ENCODE assay signal across 20 cellular contexts in the genomic region with DNA sequence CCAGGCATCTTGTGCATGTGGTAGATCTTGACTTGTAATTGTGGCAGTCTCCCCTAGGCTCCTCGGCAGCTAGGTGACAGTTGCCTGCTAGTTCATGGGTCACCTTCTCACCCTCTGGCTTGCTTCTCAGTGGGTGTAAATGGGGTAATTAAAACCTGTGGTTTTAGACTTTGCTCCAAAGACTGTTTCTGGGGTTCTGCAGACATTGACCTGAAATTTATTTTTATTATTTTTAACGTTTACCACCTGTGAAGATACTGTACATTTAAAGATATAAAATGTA.
DNase-seq lines count a peak whose midpoint lies in the region; ATAC-seq and TF ChIP-seq lines count a peak whose summit lies in the region.
"Had no signal": no experiment of that assay in that cellular context is flagged by ENCODE, and none has a peak within 500 bp of the region (broad histone marks: within the 10 kb centered on the region; RNA-seq: fewer than 3 reads in every experiment).

No MANE protein-coding gene starts in this region.

- peaks cover 73% of the 10 kb centered on the region for H3K79me2 ChIP-seq in GM23338 (replicated peaks; ENCODE audit: insufficient read depth)
- peaks cover 99% of the 10 kb centered on the region for H3K79me2 ChIP-seq in hepatocyte

- H3K9me3 Mint-ChIP-seq in GM23338 = no peaks in the 10 kb centered on the region
- H3K9me3 Mint-ChIP-seq in activated T-cell treated with anti-CD3 and anti-CD28 coated beads, Interleukin-2, amount 50 U/mL, for 4 hours = no peaks in the 10 kb centered on the region
- H3K9me3 Mint-ChIP-seq: activated CD4-positive, alpha-beta memory T cell treated with anti-CD3 and anti-CD28 coated beads for 36 hours; central memory CD8-positive, alpha-beta T cell; mesothelial cell of epicardium had no signal

- H3K9me3 ChIP-seq in hepatocyte (ENCODE audit: low read depth) (no peaks in the 10 kb centered on the region), psoas muscle (no peaks in the 10 kb centered on the region)
- H3K9me3 ChIP-seq: suprapubic skin had no signal

- peak overlapping the region; percentile 42 for H3K27ac Mint-ChIP-seq in GM23338
- H3K27ac Mint-ChIP-seq: activated CD4-positive, alpha-beta memory T cell treated with anti-CD3 and anti-CD28 coated beads for 36 hours; mesothelial cell of epicardium had no signal

- peaks cover 2% of the 10 kb centered on the region; the same call in 1 of the 3 replicates for H3K36me3 Mint-ChIP-seq in GM23338 (ENCODE audit: low read depth)
- H3K36me3 Mint-ChIP-seq in activated T-cell treated with anti-CD3 and anti-CD28 coated beads, Interleukin-2, amount 50 U/mL, for 4 hours (ENCODE audit: insufficient read depth) = no peaks in the 10 kb centered on the region
- H3K36me3 Mint-ChIP-seq: activated CD4-positive, alpha-beta memory T cell treated with anti-CD3 and anti-CD28 coated beads for 36 hours had no signal

- H3K27ac ChIP-seq in GM23338 (ENCODE audit: low read depth) = no peak overlapping the region
- peak overlapping the region; percentile 27; the same call in 1 of the 2 replicates for H3K27ac ChIP-seq in VCaP
- peak overlapping the region; percentile 22 for H3K27ac ChIP-seq in hepatocyte
- H3K27ac ChIP-seq in psoas muscle = no peak overlapping the region

- H3F3A ChIP-seq in GM23338 (replicated peaks; ENCODE audit: low read depth) = no peaks in the 10 kb centered on the region

- TF ChIP-seq CTCF in GM23338 (conservative IDR thresholded peaks at IDR 0.05; ENCODE audit: low read depth in 2 of 2) = no peak
- no peak for TF ChIP-seq CTCF in VCaP (conservative IDR thresholded peaks at IDR 0.05)
- no peak for TF ChIP-seq CTCF in hepatocyte (IDR thresholded peaks at IDR 0.05; ENCODE audit: poor library complexity)
- TF ChIP-seq CTCF in psoas muscle (IDR thresholded peaks at IDR 0.05) = no peak

- H3K4me1 ChIP-seq in GM23338 (ENCODE audit: insufficient read depth) (peaks cover 23% of the 10 kb centered on the region), hepatocyte (ENCODE audit: insufficient read depth) (peaks cover 17% of the 10 kb centered on the region), psoas muscle (peaks cover 35% of the 10 kb centered on the region)

- 66% methylated on average over 2 of the region's 2 CpGs for WGBS in hepatocyte (ENCODE audit: low lambda C conversion rate, missing lambda C conversion rate)
- 29 to 33% (median 32%) methylated on average over 2 of the region's 2 CpGs for WGBS in psoas muscle, 3 donors

- H3K4me3 Mint-ChIP-seq in GM23338 = no peak overlapping the region
- no peak overlapping the region for H3K4me3 Mint-ChIP-seq in activated T-cell treated with anti-CD3 and anti-CD28 coated beads, Interleukin-2, amount 50 U/mL, for 4 hours
- H3K4me3 Mint-ChIP-seq: activated CD4-positive, alpha-beta memory T cell treated with anti-CD3 and anti-CD28 coated beads for 36 hours; central memory CD8-positive, alpha-beta T cell; mesothelial cell of epicardium had no signal

- H3K9me2 ChIP-seq in GM23338 (ENCODE audit: insufficient read depth) (no peaks in the 10 kb centered on the region), hepatocyte (replicated peaks; ENCODE audit: insufficient read depth) (no peaks in the 10 kb centered on the region)

- no peaks in the 10 kb centered on the region for H3K27me3 Mint-ChIP-seq in GM23338 (ENCODE audit: insufficient read depth, low read depth, poor library complexity)
- no peaks in the 10 kb centered on the region for H3K27me3 Mint-ChIP-seq in activated T-cell treated with anti-CD3 and anti-CD28 coated beads, Interleukin-2, amount 50 U/mL, for 4 hours (ENCODE audit: low read depth)
- H3K27me3 Mint-ChIP-seq: activated CD4-positive, alpha-beta memory T cell treated with anti-CD3 and anti-CD28 coated beads for 36 hours had no signal

- H3K4me3 ChIP-seq in GM23338 = no peak overlapping the region
- no peak overlapping the region for H3K4me3 ChIP-seq in hepatocyte
- H3K4me3 ChIP-seq in psoas muscle = no peak overlapping the region
- H3K4me3 ChIP-seq: suprapubic skin had no signal

- H2AFZ ChIP-seq in GM23338 (no peak overlapping the region), hepatocyte (no peak overlapping the region)

- peaks cover 35% of the 10 kb centered on the region for H3K4me1 Mint-ChIP-seq in GM23338
- peaks cover 7% of the 10 kb centered on the region for H3K4me1 Mint-ChIP-seq in activated T-cell treated with anti-CD3 and anti-CD28 coated beads, Interleukin-2, amount 50 U/mL, for 4 hours (ENCODE audit: low read depth)
- H3K4me1 Mint-ChIP-seq: central memory CD8-positive, alpha-beta T cell had no signal

- ATAC-seq in GM23338 = no peak
- ATAC-seq in psoas muscle = peak in 3 of 4 donors; percentile 27 to 46 (median 33)
- ATAC-seq in activated T-cell treated with anti-CD3 and anti-CD28 coated beads, Interleukin-2, amount 50 U/mL, for 4 hours = no peak
- no peak for ATAC-seq in GM19351 (IDR thresholded peaks at IDR 0.05; ENCODE audit: unreplicated experiment)

- H3K4me2 ChIP-seq in GM23338 = no peak overlapping the region
- peak overlapping the region; percentile 34 for H3K4me2 ChIP-seq in hepatocyte

- peaks cover 7% of the 10 kb centered on the region for H4K20me1 ChIP-seq in GM23338 (replicated peaks; ENCODE audit: insufficient read depth)
- H4K20me1 ChIP-seq in hepatocyte (ENCODE audit: insufficient read depth, poor library complexity, severe bottlenecking) = no peaks in the 10 kb centered on the region

- intact Hi-C loops in psoas muscle (cut with DNase I) = no loop called here

- H3K36me3 ChIP-seq in GM23338 (ENCODE audit: insufficient read depth) (no peaks in the 10 kb centered on the region), hepatocyte (replicated peaks; ENCODE audit: insufficient read depth, low read depth) (no peaks in the 10 kb centered on the region), psoas muscle (ENCODE audit: insufficient read depth in 1 of 2, low read depth in 1 of 2) (no peaks in the 10 kb centered on the region)
- H3K36me3 ChIP-seq: suprapubic skin had no signal

- no peaks in the 10 kb centered on the region for H3K27me3 ChIP-seq in GM23338 (ENCODE audit: insufficient read depth)
- H3K27me3 ChIP-seq in hepatocyte = no peaks in the 10 kb centered on the region
- no peaks in the 10 kb centered on the region for H3K27me3 ChIP-seq in psoas muscle (ENCODE audit: insufficient read depth in 3 of 3, low read length in 2 of 3)
- H3K27me3 ChIP-seq: suprapubic skin had no signal

- DNase-seq in GM23338 (ENCODE audit: low spot score) (no peak), hepatocyte (ENCODE audit: low spot score) (no peak), psoas muscle (no peak)
- no peak for DNase-seq in stimulated activated CD4-positive, alpha-beta T cell treated with anti-CD3 and anti-CD28 coated beads, Interleukin-4, amount 100 ng/mL, for 1 hour
- DNase-seq in activated T-cell treated with anti-CD3 and anti-CD28 coated beads, Interleukin-2, amount 50 U/mL, for 4 hours = no peak
- DNase-seq in stimulated activated CD4-positive, alpha-beta T cell treated with anti-CD3 and anti-CD28 coated beads, Interleukin-4, amount 100 ng/mL, for 4 hours = no peak
- DNase-seq: activated CD4-positive, alpha-beta memory T cell treated with anti-CD3 and anti-CD28 coated beads for 36 hours; activated naive CD4-positive, alpha-beta T cell treated with Interleukin-2 at 50 U/mL for 16 hours; activated T-cell treated with anti-CD3 and anti-CD28 coated beads for 4 hours; amygdala; DMS 273 treated with DMSO at 0.1 percent for 48 hours; erythroblast; foreskin melanocyte; kidney glomerular epithelial cell; stimulated activated CD4-positive, alpha-beta T cell treated with anti-CD3 and anti-CD28 coated beads, Interleukin-15, amount 100 ng/mL, for 24 hours had no signal

TF ChIP-seq in GM23338, 12 proteins besides CTCF, POLR2A, EP300 and RAD21:
- TF ChIP-seq STAT1 (IDR thresholded peaks at IDR 0.05; ENCODE audit: unreplicated experiment) (no peak), NANOG (IDR thresholded peaks at IDR 0.05; ENCODE audit: borderline replicate concordance) (no peak), EZH2phosphoT487 (IDR thresholded peaks at IDR 0.05; ENCODE audit: unreplicated experiment) (no peak)
- TF ChIP-seq, protein P1, sequence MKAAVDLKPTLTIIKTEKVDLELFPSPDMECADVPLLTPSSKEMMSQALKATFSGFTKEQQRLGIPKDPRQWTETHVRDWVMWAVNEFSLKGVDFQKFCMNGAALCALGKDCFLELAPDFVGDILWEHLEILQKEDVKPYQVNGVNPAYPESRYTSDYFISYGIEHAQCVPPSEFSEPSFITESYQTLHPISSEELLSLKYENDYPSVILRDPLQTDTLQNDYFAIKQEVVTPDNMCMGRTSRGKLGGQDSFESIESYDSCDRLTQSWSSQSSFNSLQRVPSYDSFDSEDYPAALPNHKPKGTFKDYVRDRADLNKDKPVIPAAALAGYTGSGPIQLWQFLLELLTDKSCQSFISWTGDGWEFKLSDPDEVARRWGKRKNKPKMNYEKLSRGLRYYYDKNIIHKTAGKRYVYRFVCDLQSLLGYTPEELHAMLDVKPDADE (IDR thresholded peaks at IDR 0.05) = no peak
TF ChIP-seq in GM23338: peak in this region for 0.

Comparison
In these comparisons a context has a peak if more than half of its experiments do, and no peak if none do; other contexts are left out.
1. ATAC-seq: peak in psoas muscle (3 of 4); none in GM23338 (single experiment), activated T-cell treated with anti-CD3 and anti-CD28 coated beads, Interleukin-2, amount 50 U/mL, for 4 hours (0 of 2) and GM19351 (single experiment).
2. H3K27ac ChIP-seq: peak in VCaP (single experiment) and hepatocyte (single experiment); none in GM23338 (single experiment) and psoas muscle (single experiment).